In the genomic region with DNA sequence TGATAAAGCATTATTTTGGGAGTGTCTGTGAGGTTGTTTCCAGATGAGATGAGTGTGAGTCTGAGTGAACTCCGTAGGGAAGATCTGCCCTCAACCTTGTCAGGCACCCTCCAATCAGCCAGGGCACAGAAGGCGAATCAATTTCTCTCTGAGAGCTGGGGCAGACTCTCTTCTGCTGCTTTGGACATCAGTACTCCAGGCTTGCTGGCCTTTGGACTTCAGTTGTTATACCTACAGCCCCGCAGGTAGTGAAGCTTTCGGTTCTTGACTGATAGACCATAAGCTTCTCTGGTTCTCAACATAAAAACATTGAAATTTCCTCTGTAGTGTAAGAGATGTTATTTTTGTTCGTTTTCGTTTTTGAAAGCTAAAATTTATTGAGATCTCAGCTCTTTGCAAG, we compare ENCODE assay signal across 24 cellular contexts.
A peak's percentile ranks its signal among the peaks of the same experiment; 100 is the strongest.
DNase-seq lines count a peak whose midpoint lies in the region; ATAC-seq and TF ChIP-seq lines count a peak whose summit lies in the region.
"Had no signal": no experiment of that assay in that cellular context is flagged by ENCODE, and none has a peak within 500 bp of the region (broad histone marks: within the 10 kb centered on the region; RNA-seq: fewer than 3 reads in every experiment).

No MANE protein-coding gene starts in this region.

- H2BK15ac ChIP-seq in neuronal stem cell (ENCODE audit: low read length), result no peak overlapping the region

- H3K9me3 ChIP-seq in esophagus muscularis mucosa, result no peaks in the 10 kb centered on the region
- H3K9me3 ChIP-seq in neuronal stem cell (replicated peaks in 1 of 2; ENCODE audit: control insufficient read depth in 2 of 2, insufficient read depth in 1 of 2, low read depth in 1 of 2, low read length in 2 of 2), result no peaks in the 10 kb centered on the region
- H3K9me3 ChIP-seq in osteoblast (ENCODE audit: low read depth, low read length), result no peaks in the 10 kb centered on the region
- H3K9me3 ChIP-seq: Peyer's patch had no signal

- no peaks in the 10 kb centered on the region for H4K20me1 ChIP-seq in osteoblast (ENCODE audit: insufficient read depth, low read length)

- H3K14ac ChIP-seq in neuronal stem cell (ENCODE audit: low read length), result peak overlapping the region; percentile 17

- H3K18ac ChIP-seq in neuronal stem cell (ENCODE audit: low read length), result no peak overlapping the region

- H3K4me3 ChIP-seq in esophagus muscularis mucosa, result no peak overlapping the region
- no peak overlapping the region for H3K4me3 ChIP-seq in neuronal stem cell (ENCODE audit: low read length in 2 of 2)
- H3K4me3 ChIP-seq in osteoblast (ENCODE audit: insufficient read depth, low read length), result no peak overlapping the region
- H3K4me3 ChIP-seq: Peyer's patch, SK-N-MC had no signal

- no peaks in the 10 kb centered on the region for H3K36me3 ChIP-seq in esophagus muscularis mucosa
- no peaks in the 10 kb centered on the region for H3K36me3 ChIP-seq in neuronal stem cell (replicated peaks in 1 of 2; ENCODE audit: control insufficient read depth in 2 of 2, insufficient read depth in 2 of 2, low read length in 2 of 2)
- H3K36me3 ChIP-seq in osteoblast (ENCODE audit: insufficient read depth, low read length), result no peaks in the 10 kb centered on the region
- H3K36me3 ChIP-seq: Peyer's patch had no signal

- TF ChIP-seq CTCF in esophagus muscularis mucosa (IDR thresholded peaks at IDR 0.05), result no peak
- no peak for TF ChIP-seq CTCF in osteoblast (IDR thresholded peaks at IDR 0.05; ENCODE audit: extremely low read depth, low read depth, low read length)

- H3K4me3 Mint-ChIP-seq in natural killer cell treated with Interleukin-12 subunit alpha and Interleukin-12 subunit beta and Interleukin-15 and Interleukin-18, amount 100 ng/mL, for 72 hours, result no peak overlapping the region
- H3K4me3 Mint-ChIP-seq: CD4-positive, alpha-beta memory T cell had no signal

- peak; percentile 10 for DNase-seq in NK-92 treated with Interleukin-12 subunit alpha and Interleukin-12 subunit beta, amount 100 ng/mL, for 24 hours (lab: John Stamatoyannopoulos, UW)
- DNase-seq in esophagus muscularis mucosa (ENCODE audit: extremely low spot score), result peak; percentile 50
- DNase-seq in neuronal stem cell (ENCODE audit: low spot score), result no peak
- no peak for DNase-seq in iPS-NIHi11 (ENCODE audit: low spot score)
- no peak for DNase-seq in natural killer cell treated with Interleukin-12 subunit alpha and Interleukin-12 subunit beta and Interleukin-15 and Interleukin-18, amount 100 ng/mL, for 72 hours (ENCODE audit: low spot score)
- DNase-seq in osteoblast (ENCODE audit: insufficient read length, low spot score, missing footprints), result no peak
- DNase-seq: C1 segment of cervical spinal cord; CD4-positive, alpha-beta memory T cell; COR-L47; DMS 273 treated with DMSO at 0.1 percent for 48 hours; DMS79 treated with DMSO at 0.1 percent for 48 hours; GF-D8; KBM-7; MV-4-11; NCI-H1105; NCI-H146; NCI-H2029 treated with DMSO at 0.1 percent for 48 hours; NCI-H2227 treated with DMSO at 0.1 percent for 48 hours; NCI-H526 treated with DMSO at 0.1 percent for 48 hours; OCI-M1; Peyer's patch; SIG-M5 had no signal

- no peak overlapping the region for H2BK12ac ChIP-seq in neuronal stem cell (ENCODE audit: low read length)

- H3K79me2 ChIP-seq in osteoblast (ENCODE audit: insufficient read depth, low read length), result no peaks in the 10 kb centered on the region

- no peak overlapping the region for H4K91ac ChIP-seq in neuronal stem cell (ENCODE audit: low read depth, low read length, poor library complexity)

- intact Hi-C loops in esophagus muscularis mucosa (cut with DNase I), result no loop called here

- no peaks in the 10 kb centered on the region for H3K79me1 ChIP-seq in neuronal stem cell (ENCODE audit: low read depth, low read length)

- no peak for TF ChIP-seq EP300 in esophagus muscularis mucosa (IDR thresholded peaks at IDR 0.05)

- H2AFZ ChIP-seq in neuronal stem cell (ENCODE audit: low read length), result no peak overlapping the region
- no peak overlapping the region for H2AFZ ChIP-seq in osteoblast (ENCODE audit: low read length)

- H3K4me2 ChIP-seq in neuronal stem cell (ENCODE audit: insufficient read depth, low read length, poor library complexity, severe bottlenecking), result no peak overlapping the region
- no peak overlapping the region for H3K4me2 ChIP-seq in osteoblast (ENCODE audit: insufficient read depth, low read length)

- H2AK5ac ChIP-seq in neuronal stem cell (ENCODE audit: low read depth, low read length), result no peak overlapping the region

- no peak for TF ChIP-seq POLR2A in esophagus muscularis mucosa (IDR thresholded peaks at IDR 0.05; ENCODE audit: low read depth)

- H3K4ac ChIP-seq in neuronal stem cell (ENCODE audit: low read length), result no peak overlapping the region

- H3K4me1 Mint-ChIP-seq in natural killer cell treated with Interleukin-12 subunit alpha and Interleukin-12 subunit beta and Interleukin-15 and Interleukin-18, amount 100 ng/mL, for 72 hours (ENCODE audit: low read depth in 2 of 2), result no peaks in the 10 kb centered on the region
- H3K4me1 Mint-ChIP-seq: CD4-positive, alpha-beta memory T cell had no signal

- no peak overlapping the region for H2BK120ac ChIP-seq in neuronal stem cell (ENCODE audit: low read depth, low read length)

- no peak overlapping the region for H3K23ac ChIP-seq in neuronal stem cell (ENCODE audit: low read depth, low read length, poor library complexity)

- no peak overlapping the region for H4K8ac ChIP-seq in neuronal stem cell (ENCODE audit: low read depth, low read length)

- H3K36me3 Mint-ChIP-seq in natural killer cell treated with Interleukin-12 subunit alpha and Interleukin-12 subunit beta and Interleukin-15 and Interleukin-18, amount 100 ng/mL, for 72 hours, result no peaks in the 10 kb centered on the region
- H3K36me3 Mint-ChIP-seq: CD4-positive, alpha-beta memory T cell had no signal

- no peak overlapping the region for H2BK5ac ChIP-seq in neuronal stem cell (ENCODE audit: low read length)

- no peak overlapping the region for H3K9ac ChIP-seq in neuronal stem cell (ENCODE audit: low read depth, low read length, poor library complexity)

- H3K4me1 ChIP-seq in esophagus muscularis mucosa (no peaks in the 10 kb centered on the region), neuronal stem cell (ENCODE audit: control insufficient read depth in 2 of 2, insufficient read depth in 1 of 2, low read depth in 1 of 2, low read length in 2 of 2) (no peaks in the 10 kb centered on the region), osteoblast (ENCODE audit: insufficient read depth, low read length) (no peaks in the 10 kb centered on the region)
- H3K4me1 ChIP-seq: Peyer's patch had no signal

- no peak for ATAC-seq in natural killer cell treated with Interleukin-12 subunit alpha and Interleukin-12 subunit beta and Interleukin-15 and Interleukin-18, amount 100 ng/mL, for 72 hours
- ATAC-seq in GM18867 (IDR thresholded peaks at IDR 0.05; ENCODE audit: unreplicated experiment), result no peak

- no peak overlapping the region for H3K27ac Mint-ChIP-seq in natural killer cell treated with Interleukin-12 subunit alpha and Interleukin-12 subunit beta and Interleukin-15 and Interleukin-18, amount 100 ng/mL, for 72 hours
- H3K27ac Mint-ChIP-seq: CD4-positive, alpha-beta memory T cell had no signal

- H3K27ac ChIP-seq in esophagus muscularis mucosa (replicated peaks in 1 of 4), result no peak overlapping the region
- no peak overlapping the region for H3K27ac ChIP-seq in neuronal stem cell (replicated peaks; ENCODE audit: low read length)
- no peak overlapping the region for H3K27ac ChIP-seq in osteoblast (ENCODE audit: low read depth, low read length)
- H3K27ac ChIP-seq: Peyer's patch, SK-N-MC had no signal

- H3K27me3 ChIP-seq in esophagus muscularis mucosa (peaks cover 0 to 13% (median 0%) of the 10 kb centered on the region in 4 donors), neuronal stem cell (ENCODE audit: control insufficient read depth in 3 of 3, insufficient read depth in 3 of 3, low read depth in 1 of 3, low read length in 3 of 3) (no peaks in the 10 kb centered on the region), osteoblast (ENCODE audit: insufficient read depth, low read length) (no peaks in the 10 kb centered on the region)
- H3K27me3 ChIP-seq: Peyer's patch had no signal

- 84% methylated on average over 6 of the region's 6 CpGs for WGBS in esophagus muscularis mucosa
- no CpG with 5 or more reads among the region's 6 CpGs for WGBS in neuronal stem cell (ENCODE audit: extremely low coverage in 2 of 2, insufficient read length in 2 of 2, insufficient replicate concordance in 1 of 2), 2 donors

- H3K27me3 Mint-ChIP-seq in natural killer cell treated with Interleukin-12 subunit alpha and Interleukin-12 subunit beta and Interleukin-15 and Interleukin-18, amount 100 ng/mL, for 72 hours, result peaks cover 12 to 19% of the 10 kb centered on the region in 2 donors

- H3K9me3 Mint-ChIP-seq in natural killer cell treated with Interleukin-12 subunit alpha and Interleukin-12 subunit beta and Interleukin-15 and Interleukin-18, amount 100 ng/mL, for 72 hours, result no peaks in the 10 kb centered on the region
- H3K9me3 Mint-ChIP-seq: CD4-positive, alpha-beta memory T cell had no signal

Comparison
In these comparisons a context has a peak if more than half of its experiments do, and no peak if none do; other contexts are left out.
1. DNase-seq: peak in NK-92 treated with Interleukin-12 subunit alpha and Interleukin-12 subunit beta, amount 100 ng/mL, for 24 hours (single experiment) and esophagus muscularis mucosa (single experiment); none in neuronal stem cell (single experiment), iPS-NIHi11 (single experiment), natural killer cell treated with Interleukin-12 subunit alpha and Interleukin-12 subunit beta and Interleukin-15 and Interleukin-18, amount 100 ng/mL, for 72 hours (single experiment) and osteoblast (single experiment).